Comparison of ENCODE assay signal across 1 cellular context in genomic region chr15:74723754-74724334, GRCh38.
TF ChIP-seq lines count a peak whose summit lies in the region.

No MANE protein-coding gene starts in this region.

TF ChIP-seq in SK-N-SH, 30 proteins besides CTCF, POLR2A, EP300 and RAD21 (continued from another document):
- no peak for TF ChIP-seq REST (IDR thresholded peaks at IDR 0.05; ENCODE audit: low read depth, low read length)
- TF ChIP-seq ZBTB33 (IDR thresholded peaks at IDR 0.05; ENCODE audit: borderline replicate concordance, low read depth) = no peak
- TF ChIP-seq RCOR1 (IDR thresholded peaks at IDR 0.05; ENCODE audit: low read length) = 0 out of 2 replicates have a peak, but pooled peaks have one; percentile 12
TF ChIP-seq in SK-N-SH: peak in this region for 5.
